ENCODE assay signal across 15 cellular contexts in the genomic region with DNA sequence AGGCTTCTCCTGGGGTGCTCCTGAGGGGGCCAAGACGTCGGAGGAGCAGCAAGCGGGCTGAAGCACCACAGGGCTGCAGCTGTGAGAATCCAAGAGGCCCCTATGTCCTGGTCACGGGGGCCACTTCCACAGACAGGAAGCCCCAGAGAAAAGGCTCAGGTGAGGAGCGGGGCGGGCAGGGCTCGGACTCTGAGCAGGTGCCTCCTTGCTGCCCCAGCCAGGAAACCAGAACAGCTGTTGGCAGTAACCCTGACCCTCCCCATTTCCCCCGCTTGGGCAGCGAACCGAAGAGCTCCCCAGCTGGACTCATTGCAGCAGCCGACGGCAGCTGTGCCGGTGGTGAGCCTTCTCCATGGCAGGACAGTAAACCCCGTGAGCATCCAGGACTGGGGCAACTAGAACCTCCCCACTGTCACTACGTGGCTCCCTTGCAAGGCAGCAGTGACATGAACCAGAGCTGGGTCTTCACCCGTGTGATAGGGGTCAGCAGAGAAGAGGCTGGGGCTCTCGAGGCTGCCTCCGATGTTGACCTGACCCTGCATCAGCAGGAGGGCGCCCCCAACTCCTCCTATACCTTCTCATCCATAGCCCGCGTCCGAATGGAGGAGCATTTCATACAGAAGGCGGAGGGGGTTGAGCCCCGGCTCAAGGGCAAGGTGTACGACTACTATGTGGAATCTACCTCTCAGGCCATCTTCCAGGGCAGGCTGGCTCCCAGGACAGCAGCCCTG. TPM values are rescaled to one million over a fixed set of nuclear protein-coding genes. Genes with fewer than 3 reads are reported as not detected.
DNase-seq lines count a peak whose midpoint lies in the region; ATAC-seq and TF ChIP-seq lines count a peak whose summit lies in the region.
"Had no signal": no experiment of that assay in that cellular context is flagged by ENCODE, and none has a peak within 500 bp of the region (broad histone marks: within the 10 kb centered on the region; RNA-seq: fewer than 3 reads in every experiment).

No MANE protein-coding gene starts in this region.

- H3K9ac ChIP-seq in HUES48 (ENCODE audit: low read depth, low read length) (peak overlapping the region; percentile 6; the same call in 1 of the 2 replicates), colonic mucosa (ENCODE audit: low read depth in 2 of 2, low read length in 2 of 2) (peak overlapping the region; percentile 46 to 56), mucosa of rectum (ENCODE audit: low read depth in 1 of 2, low read length in 2 of 2) (peak overlapping the region in 1 of 2 donors; percentile 27)

- DNase-seq in COLO668 (lab: John Stamatoyannopoulos, UW; ENCODE audit: unreplicated experiment) (peak; percentile 60), colonic mucosa (no peak), erythroblast (lab: John Stamatoyannopoulos, UW) (no peak), substantia nigra (lab: John Stamatoyannopoulos, UW) (no peak)
- DNase-seq: activated CD4-positive, alpha-beta memory T cell treated with anti-CD3 and anti-CD28 coated beads for 36 hours; CD4-positive, alpha-beta T cell; foreskin keratinocyte had no signal

- H3K4me3 ChIP-seq in HUES48 (ENCODE audit: low read depth, low read length) (peak overlapping the region; percentile 40), colonic mucosa (peak overlapping the region; percentile 1), mucosa of rectum (ENCODE audit: low read length in 2 of 2) (peak overlapping the region; percentile 14 to 17)
- H3K4me3 ChIP-seq: transverse colon had no signal

- peak overlapping the region; percentile 89 for H3K27ac ChIP-seq in HUES48 (ENCODE audit: low read depth, low read length)
- H3K27ac ChIP-seq in colonic mucosa = peak overlapping the region; percentile 69
- H3K27ac ChIP-seq in mucosa of rectum (ENCODE audit: low read depth in 2 of 2, low read length in 2 of 2) = peak overlapping the region; percentile 56 to 79
- H3K27ac ChIP-seq in substantia nigra (ENCODE audit: low read depth, low read length, poor library complexity, severe bottlenecking) = no peak overlapping the region
- H3K27ac ChIP-seq: foreskin keratinocyte, transverse colon had no signal

- peaks cover 4% of the 10 kb centered on the region; the same call in 1 of the 2 replicates for H3K9me3 ChIP-seq in HUES48 (ENCODE audit: control insufficient read depth, insufficient read depth, low read length)
- H3K9me3 ChIP-seq in colonic mucosa = no peaks in the 10 kb centered on the region
- no peaks in the 10 kb centered on the region for H3K9me3 ChIP-seq in mucosa of rectum (ENCODE audit: control insufficient read depth in 2 of 2, low read length in 2 of 2)
- H3K9me3 ChIP-seq: transverse colon had no signal

- TF ChIP-seq CTCF in colonic mucosa (IDR thresholded peaks at IDR 0.05) = no peak

- no peaks in the 10 kb centered on the region for H3K27me3 ChIP-seq in HUES48 (ENCODE audit: control insufficient read depth, insufficient read depth, low read length)
- H3K27me3 ChIP-seq in colonic mucosa = no peaks in the 10 kb centered on the region
- no peaks in the 10 kb centered on the region for H3K27me3 ChIP-seq in mucosa of rectum (ENCODE audit: control insufficient read depth in 2 of 2, insufficient read depth in 2 of 2, low read length in 2 of 2)
- H3K27me3 ChIP-seq: foreskin keratinocyte, transverse colon had no signal

- ATAC-seq in GM19397 (IDR thresholded peaks at IDR 0.05; ENCODE audit: unreplicated experiment) (no peak), GM21737 (IDR thresholded peaks at IDR 0.05; ENCODE audit: unreplicated experiment) (no peak)
- ATAC-seq: foreskin keratinocyte had no signal

- H3K4me1 ChIP-seq in HUES48 (ENCODE audit: control insufficient read depth, insufficient read depth, low read length) (peaks cover 25% of the 10 kb centered on the region), colonic mucosa (peaks cover 4% of the 10 kb centered on the region), mucosa of rectum (ENCODE audit: control insufficient read depth in 2 of 2, insufficient read depth in 2 of 2, low read length in 2 of 2) (peaks cover 10 to 20% of the 10 kb centered on the region in 2 donors)
- H3K4me1 ChIP-seq: foreskin keratinocyte had no signal

- no peak for TF ChIP-seq POLR2A in erythroblast (IDR thresholded peaks at IDR 0.05; ENCODE audit: low read length)

- H3K36me3 ChIP-seq in HUES48 (ENCODE audit: control insufficient read depth, insufficient read depth, low read length) (peaks cover 14% of the 10 kb centered on the region; the same call in 1 of the 2 replicates), colonic mucosa (no peaks in the 10 kb centered on the region), mucosa of rectum (ENCODE audit: control insufficient read depth in 2 of 2, insufficient read depth in 2 of 2, low read length in 2 of 2) (no peaks in the 10 kb centered on the region)
- H3K36me3 ChIP-seq: transverse colon had no signal

- intact Hi-C loops in colonic mucosa (cut with DNase I) = no loop called here

RNA-seq across cellular contexts. Expression of a gene that starts 0.6 kb away (rescaled TPM):
- total RNA-seq in colonic mucosa = 1 to 10 TPM; 1.0 to 2.2 TPM
- total RNA-seq: activated CD4-positive, alpha-beta memory T cell treated with anti-CD3 and anti-CD28 coated beads for 36 hours; CD4-positive, alpha-beta T cell; foreskin keratinocyte; LHCN-M2; lung microvascular endothelial cell; T-helper 1 cell treated with Interleukin-12 subunit alpha and Interleukin-12 subunit beta and Interleukin-4 antibody, amounts not matched to agents 30 ng/mL and 1 ng/mL, for 36 hours had no signal
